ENCODE assay signal across 1 cellular context in the genomic region with DNA sequence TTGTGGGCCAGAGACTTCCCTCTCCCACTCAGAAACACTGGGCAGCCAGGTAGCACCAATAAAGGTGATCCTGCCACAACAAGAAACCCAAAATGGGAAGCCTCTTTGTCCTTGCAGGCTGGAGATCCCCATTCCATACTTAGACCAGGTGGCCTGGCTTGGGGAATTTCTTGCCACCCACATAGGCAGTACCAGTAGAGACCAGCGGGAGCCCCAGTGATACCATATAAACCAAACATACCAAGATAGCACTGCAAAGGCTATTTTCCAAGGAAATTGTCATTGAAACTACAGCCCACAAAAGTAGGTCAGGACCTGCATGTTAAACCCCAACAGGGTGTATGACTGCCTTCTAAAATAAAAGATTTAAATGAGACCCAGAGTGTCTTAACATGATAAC.
TF ChIP-seq lines count a peak whose summit lies in the region.

No MANE protein-coding gene starts in this region.

TF ChIP-seq in HCT116, 20 proteins besides CTCF, POLR2A, EP300 and RAD21:
- TF ChIP-seq SIN3A (IDR thresholded peaks at IDR 0.05; ENCODE audit: low read depth), result no peak
- TF ChIP-seq CEBPB (IDR thresholded peaks at IDR 0.05; ENCODE audit: low read depth), result no peak
- TF ChIP-seq EZH2phosphoT487 (IDR thresholded peaks at IDR 0.05; ENCODE audit: borderline replicate concordance), result no peak
- TF ChIP-seq, protein P1, sequence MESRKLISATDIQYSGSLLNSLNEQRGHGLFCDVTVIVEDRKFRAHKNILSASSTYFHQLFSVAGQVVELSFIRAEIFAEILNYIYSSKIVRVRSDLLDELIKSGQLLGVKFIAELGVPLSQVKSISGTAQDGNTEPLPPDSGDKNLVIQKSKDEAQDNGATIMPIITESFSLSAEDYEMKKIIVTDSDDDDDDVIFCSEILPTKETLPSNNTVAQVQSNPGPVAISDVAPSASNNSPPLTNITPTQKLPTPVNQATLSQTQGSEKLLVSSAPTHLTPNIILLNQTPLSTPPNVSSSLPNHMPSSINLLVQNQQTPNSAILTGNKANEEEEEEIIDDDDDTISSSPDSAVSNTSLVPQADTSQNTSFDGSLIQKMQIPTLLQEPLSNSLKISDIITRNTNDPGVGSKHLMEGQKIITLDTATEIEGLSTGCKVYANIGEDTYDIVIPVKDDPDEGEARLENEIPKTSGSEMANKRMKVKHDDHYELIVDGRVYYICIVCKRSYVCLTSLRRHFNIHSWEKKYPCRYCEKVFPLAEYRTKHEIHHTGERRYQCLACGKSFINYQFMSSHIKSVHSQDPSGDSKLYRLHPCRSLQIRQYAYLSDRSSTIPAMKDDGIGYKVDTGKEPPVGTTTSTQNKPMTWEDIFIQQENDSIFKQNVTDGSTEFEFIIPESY (IDR thresholded peaks at IDR 0.05; ENCODE audit: extremely low read depth, insufficient replicate concordance, low read length), result no peak
- no peak for TF ChIP-seq REST (IDR thresholded peaks at IDR 0.05; ENCODE audit: low read depth)
- TF ChIP-seq POLR2AphosphoS5 (IDR thresholded peaks at IDR 0.05; ENCODE audit: low read depth, low read length), result no peak
- no peak for TF ChIP-seq YY1 (IDR thresholded peaks at IDR 0.05; ENCODE audit: extremely low read depth, insufficient replicate concordance, low read depth, low read length)
- TF ChIP-seq MAX (IDR thresholded peaks at IDR 0.05), result no peak
- TF ChIP-seq SRF (IDR thresholded peaks at IDR 0.05; ENCODE audit: low read depth), result no peak
- TF ChIP-seq FOSL1 (IDR thresholded peaks at IDR 0.05; ENCODE audit: low read depth), result no peak
- no peak for TF ChIP-seq JUND (IDR thresholded peaks at IDR 0.05)
- TF ChIP-seq ZFX (IDR thresholded peaks at IDR 0.05), result no peak
- TF ChIP-seq EZH2 (IDR thresholded peaks at IDR 0.05), result no peak
- no peak for TF ChIP-seq SP1 (IDR thresholded peaks at IDR 0.05; ENCODE audit: low read depth)
